8 cellular contexts compared by ENCODE assay signal in the genomic region with DNA sequence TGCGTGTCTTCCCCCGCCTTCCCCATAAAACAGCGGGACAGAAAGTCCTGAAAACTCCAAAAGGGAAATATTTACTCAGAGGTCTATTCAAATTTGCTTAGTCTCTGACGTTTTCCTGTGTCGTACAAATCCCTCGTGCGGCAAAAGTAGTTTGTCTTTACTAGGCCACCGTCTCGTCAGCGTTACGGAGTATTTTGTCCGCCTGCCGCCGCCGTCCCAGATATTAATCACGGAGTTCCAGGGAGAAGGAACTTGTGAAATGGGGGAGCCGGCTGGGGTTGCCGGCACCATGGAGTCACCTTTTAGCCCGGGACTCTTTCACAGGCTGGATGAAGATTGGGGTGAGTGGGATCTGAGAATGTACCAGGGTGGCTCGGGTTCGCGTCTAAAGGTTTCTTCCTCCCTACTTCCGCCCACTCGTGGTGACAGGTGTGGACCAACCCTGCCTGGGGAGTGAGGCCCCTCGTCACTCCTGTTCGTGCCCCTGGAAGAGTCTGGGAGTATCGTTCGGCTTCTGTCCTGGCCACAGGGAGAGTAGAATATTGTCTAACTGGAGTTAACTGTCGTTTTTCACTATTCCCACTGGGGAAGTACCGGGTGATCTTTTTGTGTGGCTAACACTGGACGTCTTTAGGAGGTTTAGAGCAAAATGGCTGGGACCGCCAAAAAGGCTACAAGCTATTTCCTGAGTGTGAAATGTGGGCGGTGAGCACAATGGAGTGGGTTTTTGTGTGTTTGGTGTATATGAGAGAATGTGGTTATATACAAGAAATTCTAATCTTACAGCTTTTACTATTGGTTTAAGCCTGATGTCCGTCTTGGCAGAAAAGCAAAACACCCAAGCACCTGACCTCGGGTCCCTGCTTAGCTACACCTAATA. TPM values are rescaled to one million over a fixed set of nuclear protein-coding genes. Genes with fewer than 3 reads are reported as not detected.
DNase-seq lines count a peak whose midpoint lies in the region; ATAC-seq and TF ChIP-seq lines count a peak whose summit lies in the region.

A gene with protein sequence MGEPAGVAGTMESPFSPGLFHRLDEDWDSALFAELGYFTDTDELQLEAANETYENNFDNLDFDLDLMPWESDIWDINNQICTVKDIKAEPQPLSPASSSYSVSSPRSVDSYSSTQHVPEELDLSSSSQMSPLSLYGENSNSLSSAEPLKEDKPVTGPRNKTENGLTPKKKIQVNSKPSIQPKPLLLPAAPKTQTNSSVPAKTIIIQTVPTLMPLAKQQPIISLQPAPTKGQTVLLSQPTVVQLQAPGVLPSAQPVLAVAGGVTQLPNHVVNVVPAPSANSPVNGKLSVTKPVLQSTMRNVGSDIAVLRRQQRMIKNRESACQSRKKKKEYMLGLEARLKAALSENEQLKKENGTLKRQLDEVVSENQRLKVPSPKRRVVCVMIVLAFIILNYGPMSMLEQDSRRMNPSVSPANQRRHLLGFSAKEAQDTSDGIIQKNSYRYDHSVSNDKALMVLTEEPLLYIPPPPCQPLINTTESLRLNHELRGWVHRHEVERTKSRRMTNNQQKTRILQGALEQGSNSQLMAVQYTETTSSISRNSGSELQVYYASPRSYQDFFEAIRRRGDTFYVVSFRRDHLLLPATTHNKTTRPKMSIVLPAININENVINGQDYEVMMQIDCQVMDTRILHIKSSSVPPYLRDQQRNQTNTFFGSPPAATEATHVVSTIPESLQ (plus strand): TSS at position 219 of the 880 bp plus-strand sequence. CDS start 41 bp downstream, at position 260.

- H3K4me3 Mint-ChIP-seq in GM23338: peak within 1 kb of the TSS; percentile 99
- H3K4me3 Mint-ChIP-seq in stimulated activated naive CD8-positive, alpha-beta T cell treated with anti-CD3 and anti-CD28 coated beads, Interleukin-15, amount 100 ng/mL, for 72 hours: peak within 1 kb of the TSS; percentile 98 to 99

- 0 out of 2 replicates have a peak, but pooled peaks cover 3% of the 10 kb centered on the region for H4K20me1 ChIP-seq in DND-41 (ENCODE audit: insufficient read depth, low read length)
- H4K20me1 ChIP-seq in GM23338 (replicated peaks; ENCODE audit: insufficient read depth): no peaks in the 10 kb centered on the region
- H4K20me1 ChIP-seq in Loucy (ENCODE audit: insufficient read depth, low read length, poor library complexity, severe bottlenecking): peaks cover 5% of the 10 kb centered on the region
- no peaks in the 10 kb centered on the region for H4K20me1 ChIP-seq in neural cell (ENCODE audit: insufficient read depth)

- peak within 1 kb of the TSS; percentile 95 for H3K27ac Mint-ChIP-seq in GM23338
- H3K27ac Mint-ChIP-seq in stimulated activated naive CD8-positive, alpha-beta T cell treated with anti-CD3 and anti-CD28 coated beads, Interleukin-15, amount 100 ng/mL, for 72 hours: peak within 1 kb of the TSS; percentile 99

- H3K27me3 Mint-ChIP-seq in GM23338 (ENCODE audit: insufficient read depth, low read depth, poor library complexity): peaks cover 13% of the 10 kb centered on the region
- no peaks in the 10 kb centered on the region for H3K27me3 Mint-ChIP-seq in stimulated activated naive CD8-positive, alpha-beta T cell treated with anti-CD3 and anti-CD28 coated beads, Interleukin-15, amount 100 ng/mL, for 72 hours

- H3K4me1 ChIP-seq in DND-41 (ENCODE audit: insufficient read depth, low read length): peaks cover 56% of the 10 kb centered on the region
- H3K4me1 ChIP-seq in GM23338 (ENCODE audit: insufficient read depth): 0 out of 2 replicates have a peak, but pooled peaks cover 4% of the 10 kb centered on the region
- peaks cover 44% of the 10 kb centered on the region for H3K4me1 ChIP-seq in Loucy (ENCODE audit: insufficient read depth, low read length, poor library complexity, severe bottlenecking)

- H3K4me3 ChIP-seq in DND-41 (ENCODE audit: low read depth in 1 of 2, low read length in 2 of 2) (peak within 1 kb of the TSS; percentile 85 to 98), GM23338 (peak within 1 kb of the TSS; percentile 63), Loucy (ENCODE audit: low read length, poor library complexity, severe bottlenecking) (peak within 1 kb of the TSS; percentile 96), neural cell (ENCODE audit: low read length) (peak within 1 kb of the TSS; percentile 81)

- no peaks in the 10 kb centered on the region for H3K36me3 Mint-ChIP-seq in GM23338 (ENCODE audit: low read depth)

- peak within 1 kb of the TSS; percentile 96 for H3K27ac ChIP-seq in DND-41 (ENCODE audit: low read length)
- no peak within 1 kb of the TSS for H3K27ac ChIP-seq in GM23338 (ENCODE audit: low read depth)
- H3K27ac ChIP-seq in neural cell (ENCODE audit: low read length): peak within 1 kb of the TSS; percentile 56

- no peaks in the 10 kb centered on the region for H3K9me2 ChIP-seq in GM23338 (ENCODE audit: insufficient read depth)
- no peaks in the 10 kb centered on the region for H3K9me2 ChIP-seq in Loucy (replicated peaks; ENCODE audit: low read depth, low read length)
- H3K9me2 ChIP-seq in neural cell (ENCODE audit: insufficient read depth, low read length): no peaks in the 10 kb centered on the region

- H2AFZ ChIP-seq in DND-41 (ENCODE audit: low read depth, low read length): peak within 1 kb of the TSS; percentile 97
- peak within 1 kb of the TSS; percentile 96 for H2AFZ ChIP-seq in GM23338
- H2AFZ ChIP-seq in Loucy (ENCODE audit: low read length): peak within 1 kb of the TSS; percentile 93
- H2AFZ ChIP-seq in neural cell (ENCODE audit: low read depth, low read length): peak within 1 kb of the TSS; percentile 75

- DNase-seq in DND-41 (peak; percentile 86), GM23338 (ENCODE audit: low spot score) (peak; percentile 86), SHP77 (lab: John Stamatoyannopoulos, UW) (peak; percentile 94), fibroblast of the conjunctiva (ENCODE audit: low read depth) (peak; percentile 85)
- peak; percentile 70 for DNase-seq in activated effector memory CD4-positive, alpha-beta T cell treated with Interleukin-2 at 50 U/mL for 16 hours
- DNase-seq in stimulated activated naive CD8-positive, alpha-beta T cell treated with anti-CD3 and anti-CD28 coated beads, Interleukin-15, amount 100 ng/mL, for 72 hours: peak; percentile 77 to 85

- H3K9me3 ChIP-seq in DND-41 (ENCODE audit: insufficient read depth, low read length, severe bottlenecking) (no peaks in the 10 kb centered on the region), Loucy (ENCODE audit: insufficient read depth, low read depth, low read length) (no peaks in the 10 kb centered on the region), neural cell (ENCODE audit: low read length) (no peaks in the 10 kb centered on the region)

- no peak for TF ChIP-seq RAD21 in neural cell (conservative IDR thresholded peaks at IDR 0.05)

- TF ChIP-seq CTCF in DND-41 (IDR thresholded peaks at IDR 0.05; ENCODE audit: borderline replicate concordance, extremely low read depth, low read length, poor library complexity, severe bottlenecking): no peak
- TF ChIP-seq CTCF in GM23338 (conservative IDR thresholded peaks at IDR 0.05; ENCODE audit: low read depth in 2 of 2): no peak
- no peak for TF ChIP-seq CTCF in Loucy (conservative IDR thresholded peaks at IDR 0.05; ENCODE audit: low read length)
- peak; percentile 43 for TF ChIP-seq CTCF in neural cell (IDR thresholded peaks at IDR 0.05; ENCODE audit: poor library complexity, severe bottlenecking)

- H3K4me1 Mint-ChIP-seq in GM23338: peaks cover 5% of the 10 kb centered on the region; the same call in 1 of the 3 replicates
- peaks cover 50% of the 10 kb centered on the region for H3K4me1 Mint-ChIP-seq in stimulated activated naive CD8-positive, alpha-beta T cell treated with anti-CD3 and anti-CD28 coated beads, Interleukin-15, amount 100 ng/mL, for 72 hours

- peak; percentile 40 for TF ChIP-seq EP300 in neural cell (conservative IDR thresholded peaks at IDR 0.05; ENCODE audit: poor library complexity, severe bottlenecking)

- peak within 1 kb of the TSS; percentile 97 for H3K9ac ChIP-seq in DND-41 (ENCODE audit: low read depth, low read length)
- peak within 1 kb of the TSS; percentile 95 for H3K9ac ChIP-seq in Loucy (ENCODE audit: low read depth, low read length, poor library complexity, severe bottlenecking)
- H3K9ac ChIP-seq in neural cell (ENCODE audit: low read length): peak within 1 kb of the TSS; percentile 75

- H3K79me2 ChIP-seq in DND-41 (ENCODE audit: insufficient read depth, low read length): peaks cover 56% of the 10 kb centered on the region
- H3K79me2 ChIP-seq in GM23338 (replicated peaks; ENCODE audit: insufficient read depth): peaks cover 6% of the 10 kb centered on the region; the same call in 1 of the 2 replicates
- H3K79me2 ChIP-seq in Loucy (ENCODE audit: insufficient read depth, low read length): peaks cover 63% of the 10 kb centered on the region
- H3K79me2 ChIP-seq in neural cell (replicated peaks; ENCODE audit: insufficient read depth, low read length): peaks cover 30% of the 10 kb centered on the region

- ATAC-seq in DND-41 (ENCODE audit: insufficient read depth, low read depth): peak; percentile 77
- peak; percentile 67 for ATAC-seq in GM23338
- peak; percentile 83 for ATAC-seq in stimulated activated naive CD8-positive, alpha-beta T cell treated with anti-CD3 and anti-CD28 coated beads, Interleukin-15, amount 100 ng/mL, for 72 hours

- H3K4me2 ChIP-seq in DND-41 (ENCODE audit: insufficient read depth, low read length) (peak within 1 kb of the TSS; percentile 88), GM23338 (peak within 1 kb of the TSS; percentile 76), Loucy (ENCODE audit: low read depth, low read length, poor library complexity, severe bottlenecking) (peak within 1 kb of the TSS; percentile 91), neural cell (ENCODE audit: low read length) (peak within 1 kb of the TSS; percentile 72)

- H3K36me3 ChIP-seq in DND-41 (ENCODE audit: insufficient read depth, low read length): no peaks in the 10 kb centered on the region; the same call in 1 of the 2 replicates
- H3K36me3 ChIP-seq in GM23338 (ENCODE audit: insufficient read depth): no peaks in the 10 kb centered on the region
- no peaks in the 10 kb centered on the region for H3K36me3 ChIP-seq in Loucy (ENCODE audit: insufficient read depth, low read length)
- H3K36me3 ChIP-seq in neural cell (ENCODE audit: insufficient read depth, low read length): no peaks in the 10 kb centered on the region

- H3K9me3 Mint-ChIP-seq in GM23338: no peaks in the 10 kb centered on the region
- H3K9me3 Mint-ChIP-seq in stimulated activated naive CD8-positive, alpha-beta T cell treated with anti-CD3 and anti-CD28 coated beads, Interleukin-15, amount 100 ng/mL, for 72 hours: no peaks in the 10 kb centered on the region

- H3F3A ChIP-seq in GM23338 (replicated peaks; ENCODE audit: low read depth): 0 out of 2 replicates have a peak, but pooled peaks cover 3% of the 10 kb centered on the region
- peaks cover 8% of the 10 kb centered on the region; the same call in 1 of the 2 replicates for H3F3A ChIP-seq in Loucy (ENCODE audit: low read depth)
- no peaks in the 10 kb centered on the region for H3F3A ChIP-seq in neural cell (ENCODE audit: insufficient read depth, low read length, poor library complexity, severe bottlenecking)

- H3K27me3 ChIP-seq in DND-41 (ENCODE audit: insufficient read depth, low read length, poor library complexity) (no peaks in the 10 kb centered on the region), GM23338 (ENCODE audit: insufficient read depth) (no peaks in the 10 kb centered on the region), Loucy (ENCODE audit: insufficient read depth, low read length, poor library complexity, severe bottlenecking) (peaks cover 4% of the 10 kb centered on the region), neural cell (ENCODE audit: insufficient read depth, low read depth, low read length) (no peaks in the 10 kb centered on the region)

RNA-seq across cellular contexts. Expression of the gene that starts here (rescaled TPM):
- total RNA-seq in GM23338 (2014; rRNA removed; shearing (Covaris generic)): 9.7 and 13.5 TPM in 2 replicates
- polyA plus RNA-seq in GM23338 (2016; fragmentation: Nextera tagmentation; extraction: Ambion mirVana) (4.0 and 5.0 TPM in 2 replicates), neural cell (15.4 and 16.6 TPM in 2 replicates)
- polyA minus RNA-seq in neural cell: 45.8 and 51.7 TPM in 2 replicates
